Comparison of ENCODE assay signal across 1 cellular context in genomic region chr17:31216053-31216751, GRCh38.
TF ChIP-seq lines count a peak whose summit lies in the region.

No MANE protein-coding gene starts in this region.

TF ChIP-seq in H1, 55 proteins besides CTCF, POLR2A, EP300 and RAD21:
- TF ChIP-seq EZH2 (IDR thresholded peaks at IDR 0.05; ENCODE audit: low read depth, low read length, severe bottlenecking) (no peak), SIN3A (conservative IDR thresholded peaks at IDR 0.05 in 1 of 2, IDR thresholded peaks at IDR 0.05 in 1 of 2; ENCODE audit: low read depth in 1 of 2, low read length in 2 of 2) (no peak), SP2 (IDR thresholded peaks at IDR 0.05; ENCODE audit: low read length) (no peak), SRF (IDR thresholded peaks at IDR 0.05; ENCODE audit: low read depth, low read length) (no peak)
